1 cellular context compared by ENCODE assay signal in the genomic region with DNA sequence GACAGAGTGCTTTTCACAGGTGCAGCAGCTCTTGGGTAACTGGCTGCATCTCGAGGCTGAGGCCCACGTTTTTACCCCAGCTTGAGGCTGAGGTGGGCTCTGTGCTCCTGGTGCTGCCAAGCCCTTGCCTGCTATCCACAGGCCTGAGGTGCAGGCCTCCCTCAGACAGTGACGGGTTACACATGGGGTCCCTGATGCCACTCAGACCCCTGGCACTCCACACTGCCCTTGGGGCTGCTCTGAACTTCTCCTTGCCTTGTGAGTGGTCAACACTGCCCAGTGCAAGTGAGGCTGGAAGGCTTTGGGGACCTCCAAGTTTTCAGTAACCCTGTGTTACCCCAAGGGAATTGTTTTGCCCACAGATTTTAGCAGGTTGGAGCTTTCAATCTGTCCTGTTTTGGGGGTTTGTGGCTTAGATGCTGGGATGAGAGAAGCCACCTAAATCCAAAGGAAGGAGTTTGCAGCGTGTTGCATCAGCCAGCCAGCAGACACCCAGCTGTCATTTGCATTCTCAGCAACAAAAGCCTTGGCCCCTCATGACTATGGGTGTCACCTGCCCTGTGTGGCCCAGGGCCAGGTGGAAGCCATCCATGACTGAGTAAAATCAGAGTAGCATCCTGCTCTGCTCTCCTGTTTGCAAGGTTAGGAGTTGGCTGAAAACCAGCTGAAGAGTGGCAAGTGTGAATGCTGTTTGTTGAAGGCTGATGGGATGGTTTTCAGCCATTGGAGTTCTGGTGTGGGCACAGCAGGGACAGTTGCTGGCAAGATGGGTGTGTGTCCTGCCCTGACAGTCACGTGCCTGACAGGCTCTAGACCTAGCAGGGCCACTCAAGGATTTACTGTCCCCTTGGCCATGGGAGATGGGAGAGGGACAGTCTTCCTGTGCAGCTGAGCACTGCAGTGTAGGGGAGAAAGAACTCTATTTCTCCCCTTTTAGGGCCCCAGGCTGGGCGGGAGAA.
A peak's percentile ranks its signal among the peaks of the same experiment; 100 is the strongest.
TF ChIP-seq lines count a peak whose summit lies in the region.

No MANE protein-coding gene starts in this region.

TF ChIP-seq in HCT116, 20 proteins besides CTCF, POLR2A, EP300 and RAD21 (continued from another document):
- TF ChIP-seq, protein P1, sequence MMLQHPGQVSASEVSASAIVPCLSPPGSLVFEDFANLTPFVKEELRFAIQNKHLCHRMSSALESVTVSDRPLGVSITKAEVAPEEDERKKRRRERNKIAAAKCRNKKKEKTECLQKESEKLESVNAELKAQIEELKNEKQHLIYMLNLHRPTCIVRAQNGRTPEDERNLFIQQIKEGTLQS (IDR thresholded peaks at IDR 0.05): no peak
- no peak for TF ChIP-seq EZH2phosphoT487 (IDR thresholded peaks at IDR 0.05; ENCODE audit: borderline replicate concordance)
- TF ChIP-seq ZBTB33 (IDR thresholded peaks at IDR 0.05; ENCODE audit: extremely low read depth, insufficient replicate concordance, low read length): no peak
- TF ChIP-seq SP1 (IDR thresholded peaks at IDR 0.05; ENCODE audit: low read depth): no peak
- peak; percentile 14 for TF ChIP-seq TCF7L2 (IDR thresholded peaks at IDR 0.05; ENCODE audit: borderline replicate concordance, extremely low read depth, insufficient read depth, insufficient read length)
- TF ChIP-seq ZFX (IDR thresholded peaks at IDR 0.05): no peak
- no peak for TF ChIP-seq SRF (IDR thresholded peaks at IDR 0.05; ENCODE audit: low read depth)
- no peak for TF ChIP-seq CBX3 (IDR thresholded peaks at IDR 0.05; ENCODE audit: low read depth)
- peak; percentile 49 for TF ChIP-seq MAX (IDR thresholded peaks at IDR 0.05)
